Comparison of ENCODE assay signal across 8 cellular contexts in genomic region chr10:132627736-132628512, GRCh38.
DNase-seq lines count a peak whose midpoint lies in the region; ATAC-seq and TF ChIP-seq lines count a peak whose summit lies in the region.

No MANE protein-coding gene starts in this region.

- no peaks in the 10 kb centered on the region for H3K36me3 Mint-ChIP-seq in activated naive CD4-positive, alpha-beta T cell treated with anti-CD3 and anti-CD28 coated beads, Interleukin-2, amount 10 ng/mL, durations not matched to agents 7 days and 5 days
- H3K36me3 Mint-ChIP-seq in activated T-cell treated with anti-CD3 and anti-CD28 coated beads, Interleukin-2, amount 50 U/mL, for 24 hours (ENCODE audit: low read depth), result no peaks in the 10 kb centered on the region

- TF ChIP-seq POLR2A in uterus (IDR thresholded peaks at IDR 0.05), result no peak

- DNase-seq in activated naive CD4-positive, alpha-beta T cell treated with anti-CD3 and anti-CD28 coated beads, Interleukin-2, amount 10 ng/mL, durations not matched to agents 7 days and 5 days, result no peak
- no peak for DNase-seq in activated naive CD4-positive, alpha-beta T cell (lab: John Stamatoyannopoulos, UW)
- DNase-seq in dorsolateral prefrontal cortex (peak in 5 of 10 donors; percentile 29 to 55 (median 51)), uterus (peak; percentile 67), KG1 (lab: John Stamatoyannopoulos, UW) (no peak)
- no peak for DNase-seq in activated T-cell treated with anti-CD3 and anti-CD28 coated beads, Interleukin-2, amount 50 U/mL, for 24 hours

- H3K27me3 ChIP-seq in dorsolateral prefrontal cortex (no peaks in the 10 kb centered on the region), mucosa of rectum (ENCODE audit: control insufficient read depth in 2 of 2, insufficient read depth in 2 of 2, low read length in 2 of 2) (no peaks in the 10 kb centered on the region), uterus (no peaks in the 10 kb centered on the region)

- peaks cover 10 to 11% of the 10 kb centered on the region in 2 donors for H3K4me1 ChIP-seq in mucosa of rectum (ENCODE audit: control insufficient read depth in 2 of 2, insufficient read depth in 2 of 2, low read length in 2 of 2)
- peaks cover 6 to 39% of the 10 kb centered on the region in 2 donors for H3K4me1 ChIP-seq in uterus

- TF ChIP-seq CTCF in dorsolateral prefrontal cortex (IDR thresholded peaks at IDR 0.05 in 54 of 56, conservative IDR thresholded peaks at IDR 0.05 in 2 of 56; ENCODE audit: low read depth in 1 of 56, partially characterized antibody in 56 of 56), result no peak
- TF ChIP-seq CTCF in uterus (IDR thresholded peaks at IDR 0.05), result no peak

- peak overlapping the region; percentile 78 for H3K27ac Mint-ChIP-seq in activated naive CD4-positive, alpha-beta T cell treated with anti-CD3 and anti-CD28 coated beads, Interleukin-2, amount 10 ng/mL, durations not matched to agents 7 days and 5 days
- no peak overlapping the region for H3K27ac Mint-ChIP-seq in activated T-cell treated with anti-CD3 and anti-CD28 coated beads, Interleukin-2, amount 50 U/mL, for 24 hours

- no peaks in the 10 kb centered on the region for H3K9me3 ChIP-seq in mucosa of rectum (ENCODE audit: control insufficient read depth in 2 of 2, low read length in 2 of 2)
- H3K9me3 ChIP-seq in uterus, result no peaks in the 10 kb centered on the region

- ATAC-seq in GM18511 (IDR thresholded peaks at IDR 0.05; ENCODE audit: unreplicated experiment), result no peak

- H3K27me3 Mint-ChIP-seq in activated naive CD4-positive, alpha-beta T cell treated with anti-CD3 and anti-CD28 coated beads, Interleukin-2, amount 10 ng/mL, durations not matched to agents 7 days and 5 days, result no peaks in the 10 kb centered on the region
- H3K27me3 Mint-ChIP-seq in activated T-cell treated with anti-CD3 and anti-CD28 coated beads, Interleukin-2, amount 50 U/mL, for 24 hours, result no peaks in the 10 kb centered on the region

- peak overlapping the region in 40 of 59 donors; percentile 0 to 55 (median 26) for H3K4me3 ChIP-seq in dorsolateral prefrontal cortex
- H3K4me3 ChIP-seq in mucosa of rectum (ENCODE audit: low read length in 2 of 2), result no peak overlapping the region
- no peak overlapping the region for H3K4me3 ChIP-seq in uterus

- CTCF ChIA-PET in activated naive CD4-positive, alpha-beta T cell treated with anti-CD3 and anti-CD28 coated beads, Interleukin-2, amount 10 ng/mL, durations not matched to agents 7 days and 5 days (lab: Charles Lee), result no interaction called here

- peaks cover 16% of the 10 kb centered on the region for H3K4me1 Mint-ChIP-seq in activated naive CD4-positive, alpha-beta T cell treated with anti-CD3 and anti-CD28 coated beads, Interleukin-2, amount 10 ng/mL, durations not matched to agents 7 days and 5 days
- peaks cover 24% of the 10 kb centered on the region for H3K4me1 Mint-ChIP-seq in activated T-cell treated with anti-CD3 and anti-CD28 coated beads, Interleukin-2, amount 50 U/mL, for 24 hours (ENCODE audit: low read depth)

- peak overlapping the region; percentile 42 to 97 (median 88) for H3K27ac ChIP-seq in dorsolateral prefrontal cortex
- peak overlapping the region; percentile 26 to 39 for H3K27ac ChIP-seq in mucosa of rectum (ENCODE audit: low read depth in 2 of 2, low read length in 2 of 2)
- H3K27ac ChIP-seq in uterus, result peak overlapping the region; percentile 96 to 97

- H3K4me3 Mint-ChIP-seq in activated naive CD4-positive, alpha-beta T cell treated with anti-CD3 and anti-CD28 coated beads, Interleukin-2, amount 10 ng/mL, durations not matched to agents 7 days and 5 days, result no peak overlapping the region
- H3K4me3 Mint-ChIP-seq in activated T-cell treated with anti-CD3 and anti-CD28 coated beads, Interleukin-2, amount 50 U/mL, for 24 hours, result no peak overlapping the region

- H3K36me3 ChIP-seq in mucosa of rectum (ENCODE audit: control insufficient read depth in 2 of 2, insufficient read depth in 2 of 2, low read length in 2 of 2) (no peaks in the 10 kb centered on the region), uterus (no peaks in the 10 kb centered on the region)

- H3K9ac ChIP-seq in mucosa of rectum (ENCODE audit: low read depth in 1 of 2, low read length in 2 of 2), result no peak overlapping the region

- H3K9me3 Mint-ChIP-seq in activated naive CD4-positive, alpha-beta T cell treated with anti-CD3 and anti-CD28 coated beads, Interleukin-2, amount 10 ng/mL, durations not matched to agents 7 days and 5 days, result no peaks in the 10 kb centered on the region
- H3K9me3 Mint-ChIP-seq in activated T-cell treated with anti-CD3 and anti-CD28 coated beads, Interleukin-2, amount 50 U/mL, for 24 hours, result no peaks in the 10 kb centered on the region

- intact Hi-C loops in dorsolateral prefrontal cortex (cut with DNase I), result loop anchor here in 1 of 2 donors (5.0 kb wide), 1 partner anchor 236 kb away; no protein-coding TSS in a partner anchor
- intact Hi-C loops in uterus (cut with DNase I; ENCODE audit: low total_unique reads), result no loop called here

Comparison
In these comparisons a context has a peak if more than half of its experiments do, and no peak if none do; other contexts are left out.
1. DNase-seq: peak in uterus (2 of 2); none in activated naive CD4-positive, alpha-beta T cell treated with anti-CD3 and anti-CD28 coated beads, Interleukin-2, amount 10 ng/mL, durations not matched to agents 7 days and 5 days (single experiment), activated naive CD4-positive, alpha-beta T cell (0 of 4), KG1 (single experiment) and activated T-cell treated with anti-CD3 and anti-CD28 coated beads, Interleukin-2, amount 50 U/mL, for 24 hours (single experiment).
2. H3K27ac ChIP-seq: peak in every context shown above with its lines; median percentile 96 in uterus; 88 in dorsolateral prefrontal cortex; 32 in mucosa of rectum.
3. H3K4me3 ChIP-seq: peak in dorsolateral prefrontal cortex (40 of 59); none in mucosa of rectum (0 of 2) and uterus (0 of 2).